28 cellular contexts compared by ENCODE assay signal in genomic region chr14:101428409-101428808, GRCh38.
"Had no signal": no experiment of that assay in that cellular context is flagged by ENCODE, and none has a peak within 500 bp of the region (broad histone marks: within the 10 kb centered on the region; RNA-seq: fewer than 3 reads in every experiment).

No MANE protein-coding gene starts in this region.

- FAIRE-seq: colon, endometrium, endothelial cell of umbilical vein, frontal cortex had no signal

- H3K36me3 ChIP-seq: colonic mucosa, esophagus muscularis mucosa, esophagus squamous epithelium, gastrocnemius medialis, gastroesophageal sphincter, heart left ventricle, heart right ventricle had no signal

- H3K4me3 ChIP-seq: colonic mucosa, coronary artery, dorsolateral prefrontal cortex, esophagus muscularis mucosa, esophagus squamous epithelium, gastrocnemius medialis, gastroesophageal sphincter, heart left ventricle, heart right ventricle had no signal

- ATAC-seq: effector memory CD8-positive, alpha-beta T cell; esophagus mucosa; foreskin keratinocyte; gastrocnemius medialis; gastroesophageal sphincter; heart left ventricle; heart right ventricle had no signal

- DNase-seq: colonic mucosa; cortex of kidney; dermis blood vessel endothelial cell; dorsolateral prefrontal cortex; effector CD4-positive, alpha-beta T cell; effector CD8-positive, alpha-beta T cell; effector memory CD4-positive, alpha-beta T cell; effector memory CD8-positive, alpha-beta T cell; endodermal cell; erythroblast; esophagus squamous epithelium; foreskin fibroblast; foreskin keratinocyte; foreskin melanocyte; gastrocnemius medialis; glutamatergic neuron; head of caudate nucleus; heart left ventricle; heart right ventricle had no signal

- H3K4me1 ChIP-seq: colonic mucosa, esophagus muscularis mucosa, esophagus squamous epithelium, foreskin keratinocyte, gastrocnemius medialis, gastroesophageal sphincter, heart left ventricle, heart right ventricle had no signal

- H3K27ac ChIP-seq: colonic mucosa, coronary artery, dorsolateral prefrontal cortex, epithelial cell of prostate, esophagus muscularis mucosa, esophagus squamous epithelium, foreskin keratinocyte, gastrocnemius medialis, gastroesophageal sphincter, heart left ventricle, heart right ventricle had no signal

- H3K9me3 ChIP-seq: colonic mucosa, esophagus squamous epithelium had no signal

- H3K27me3 ChIP-seq: colonic mucosa, esophagus muscularis mucosa, foreskin keratinocyte, gastrocnemius medialis had no signal
